ENCODE assay signal across 27 cellular contexts in genomic region chr9:76607730-76608475, GRCh38.
"Had no signal": no experiment of that assay in that cellular context is flagged by ENCODE, and none has a peak within 500 bp of the region (broad histone marks: within the 10 kb centered on the region; RNA-seq: fewer than 3 reads in every experiment).

No MANE protein-coding gene starts in this region.

- DNase-seq: activated B cell treated with CpG ODN at 0.5 μM for 24 hours; activated CD4-positive, alpha-beta T cell treated with anti-CD3 and anti-CD28 coated beads for 4 hours; activated CD4-positive, alpha-beta T cell treated with anti-CD3 and anti-CD28 coated beads, Interleukin-2, amount 50 U/mL, for 48 hours; activated CD8-positive, alpha-beta memory T cell treated with anti-CD3 and anti-CD28 coated beads, Interleukin-2, amount 50 U/mL, for 48 hours; activated naive CD4-positive, alpha-beta T cell; activated T-cell treated with anti-CD3 and anti-CD28 coated beads, Interleukin-2, amount 50 U/mL, for 4 hours; adrenal gland; brain microvascular endothelial cell; central memory CD4-positive, alpha-beta T cell; dorsolateral prefrontal cortex; effector memory CD8-positive, alpha-beta T cell; hypothalamus; left ventricle myocardium superior; mammary epithelial cell; naive thymus-derived CD8-positive, alpha-beta T cell; retina; sigmoid colon; stimulated activated CD4-positive, alpha-beta T cell treated with anti-CD3 and anti-CD28 coated beads, Interleukin-15, amount 100 ng/mL, for 24 hours; stimulated activated naive CD8-positive, alpha-beta T cell treated with anti-CD3 and anti-CD28 coated beads, Interleukin-15, Interleukin-2, amounts not matched to agents 100 U/mL and 50 U/mL, for 24 hours; T-helper 9 cell had no signal

- H3K9me3 Mint-ChIP-seq: activated B cell treated with CpG ODN at 0.5 μM for 24 hours; activated T-cell treated with anti-CD3 and anti-CD28 coated beads, Interleukin-2, amount 50 U/mL, for 4 hours; activated T-helper 2 cell treated with anti-CD3 and anti-CD28 coated beads, Interferon-gamma antibody, Interleukin-2, Interleukin-4, amounts not matched to agents 10 μg/mL and 5 μg/mL and 100 μg/mL, durations not matched to agents 14 hours and 24 hours and 36 hours; effector memory CD8-positive, alpha-beta T cell; mesothelial cell of epicardium; naive thymus-derived CD8-positive, alpha-beta T cell; neural progenitor cell had no signal

- H3K27ac Mint-ChIP-seq: activated B cell treated with CpG ODN at 0.5 μM for 24 hours; activated naive CD8-positive, alpha-beta T cell; activated T-helper 2 cell treated with anti-CD3 and anti-CD28 coated beads, Interferon-gamma antibody, Interleukin-2, Interleukin-4, amounts not matched to agents 10 μg/mL and 5 μg/mL and 100 μg/mL, durations not matched to agents 14 hours and 24 hours and 36 hours; effector memory CD8-positive, alpha-beta T cell; mesothelial cell of epicardium; neural progenitor cell; progenitor cell of endocrine pancreas had no signal

- H3K4me3 Mint-ChIP-seq: activated B cell treated with CpG ODN at 0.5 μM for 24 hours; activated naive CD8-positive, alpha-beta T cell; activated T-cell treated with anti-CD3 and anti-CD28 coated beads, Interleukin-2, amount 50 U/mL, for 4 hours; effector memory CD8-positive, alpha-beta T cell; mesothelial cell of epicardium; naive thymus-derived CD8-positive, alpha-beta T cell; neural progenitor cell had no signal

- H3K36me3 Mint-ChIP-seq: activated naive CD8-positive, alpha-beta T cell; mesothelial cell of epicardium; naive thymus-derived CD8-positive, alpha-beta T cell had no signal

- H3K4me1 Mint-ChIP-seq: mesothelial cell of epicardium had no signal

- H3K27ac ChIP-seq: adrenal gland, ascending aorta, brain microvascular endothelial cell, dorsolateral prefrontal cortex, neural progenitor cell, sigmoid colon had no signal

- H3K27me3 Mint-ChIP-seq: activated B cell treated with CpG ODN at 0.5 μM for 24 hours, progenitor cell of endocrine pancreas had no signal

- ATAC-seq: activated T-cell treated with anti-CD3 and anti-CD28 coated beads, Interleukin-2, amount 50 U/mL, for 4 hours; effector memory CD8-positive, alpha-beta T cell; esophagus mucosa; left ventricle myocardium superior; naive thymus-derived CD8-positive, alpha-beta T cell; stimulated activated naive CD8-positive, alpha-beta T cell treated with anti-CD3 and anti-CD28 coated beads, Interleukin-15, Interleukin-2, amounts not matched to agents 100 U/mL and 50 U/mL, for 24 hours had no signal
